ENCODE assay signal across 23 cellular contexts in genomic region chr7:96173777-96174176, GRCh38.
"Had no signal": no experiment of that assay in that cellular context is flagged by ENCODE, and none has a peak within 500 bp of the region (broad histone marks: within the 10 kb centered on the region; RNA-seq: fewer than 3 reads in every experiment).

No MANE protein-coding gene starts in this region.

- DNase-seq: activated CD4-positive, alpha-beta memory T cell treated with anti-CD3 and anti-CD28 coated beads for 36 hours; activated CD4-positive, alpha-beta T cell treated with anti-CD3 and anti-CD28 coated beads, Interleukin-2, amount 10 ng/mL, durations not matched to agents 24 days and 14 days; activated CD8-positive, alpha-beta memory T cell treated with anti-CD3 and anti-CD28 coated beads, Interleukin-2, amount 50 U/mL, for 48 hours; activated gamma-delta T cell; activated naive CD4-positive, alpha-beta T cell treated with anti-CD3 and anti-CD28 coated beads, Interleukin-2, amount 50 U/mL, for 16 hours; activated T-cell treated with anti-CD3 and anti-CD28 coated beads, Interleukin-2, amount 50 U/mL, for 24 hours; amniotic stem cell; brain microvascular endothelial cell; immature natural killer cell; natural killer cell; occipital lobe; right cardiac atrium; stimulated activated CD4-positive, alpha-beta T cell treated with anti-CD3 and anti-CD28 coated beads, Interleukin-15, amount 100 ng/mL, for 24 hours; stimulated activated CD4-positive, alpha-beta T cell treated with anti-CD3 and anti-CD28 coated beads, Interleukin-2, amount 100 ng/mL, for 24 hours; stimulated activated naive B cell treated with anti-CD40 and anti-IgM and Interleukin-4, amounts not matched to agents 10 μg/mL and 1 μg/mL and 100 μg/mL, for 72 hours; stomach; T-cell; testis; WERI-Rb-1 had no signal

- H3K4me3 ChIP-seq: gastroesophageal sphincter, neural progenitor cell, stomach, testis had no signal

- H3K27ac ChIP-seq: brain microvascular endothelial cell, epithelial cell of prostate, gastroesophageal sphincter, neural progenitor cell, parathyroid adenoma, stomach, testis, WERI-Rb-1 had no signal
